Comparison of ENCODE assay signal across 1 cellular context in the genomic region with DNA sequence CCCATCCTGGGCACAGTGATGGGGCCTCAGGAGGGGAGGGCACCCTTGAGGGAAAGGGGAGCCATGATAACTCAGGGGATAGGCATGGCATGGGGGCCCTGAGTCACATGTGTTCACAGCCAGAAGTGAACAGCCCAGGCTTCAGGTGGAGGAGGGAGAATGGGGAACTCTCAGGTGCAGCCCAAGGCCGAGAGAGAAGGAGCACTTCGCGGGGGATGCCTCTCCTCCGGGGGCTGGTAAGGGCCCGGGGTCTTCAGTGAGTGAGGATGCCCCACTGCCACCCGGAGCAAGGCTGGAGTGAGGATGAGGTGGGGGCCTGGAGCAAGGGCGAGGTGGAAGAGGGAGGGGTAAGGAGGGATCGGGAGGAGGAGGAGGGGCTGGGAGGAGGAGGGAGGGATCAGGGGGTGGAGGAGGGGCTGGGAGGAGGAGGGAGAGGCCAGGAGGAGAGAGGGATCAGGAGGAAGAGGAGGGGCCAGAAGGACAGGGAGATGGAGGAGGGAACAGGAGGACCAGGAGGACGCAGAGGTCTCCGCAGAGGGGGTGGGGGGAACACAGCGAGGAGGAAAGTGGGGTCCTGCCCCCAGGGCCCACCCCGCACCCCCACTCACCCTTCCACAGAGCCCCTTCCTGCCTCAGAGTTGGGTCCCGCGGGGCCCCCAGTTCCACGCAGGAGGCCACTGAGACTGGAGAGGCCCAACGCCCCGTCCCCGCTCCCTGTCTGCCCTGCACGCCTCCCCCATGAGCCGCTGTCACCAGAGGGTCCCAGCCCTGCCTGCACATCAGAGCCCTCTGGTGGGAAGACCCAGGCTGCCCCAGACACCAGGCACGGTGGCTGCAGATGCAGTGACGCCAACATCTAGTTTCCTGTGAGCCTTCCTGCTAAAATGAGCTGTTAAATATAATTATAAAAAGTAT.
TF ChIP-seq lines count a peak whose summit lies in the region.

No MANE protein-coding gene starts in this region.

TF ChIP-seq in K562, 482 proteins besides CTCF, POLR2A, EP300 and RAD21:
- no peak for TF ChIP-seq RFX7 (CRISPR knock-in tag; IDR thresholded peaks at IDR 0.05)
- TF ChIP-seq THRAP3 (IDR thresholded peaks at IDR 0.05; ENCODE audit: borderline replicate concordance) = no peak
- TF ChIP-seq RBM17 (IDR thresholded peaks at IDR 0.05; ENCODE audit: borderline replicate concordance, low read depth, low read length) = no peak
- TF ChIP-seq ZNF263 (CRISPR knock-in tag; IDR thresholded peaks at IDR 0.05; ENCODE audit: borderline replicate concordance) = peak; percentile 83
TF ChIP-seq in K562: peak in this region for 1.
